Comparison of ENCODE assay signal across 8 cellular contexts in the genomic region with DNA sequence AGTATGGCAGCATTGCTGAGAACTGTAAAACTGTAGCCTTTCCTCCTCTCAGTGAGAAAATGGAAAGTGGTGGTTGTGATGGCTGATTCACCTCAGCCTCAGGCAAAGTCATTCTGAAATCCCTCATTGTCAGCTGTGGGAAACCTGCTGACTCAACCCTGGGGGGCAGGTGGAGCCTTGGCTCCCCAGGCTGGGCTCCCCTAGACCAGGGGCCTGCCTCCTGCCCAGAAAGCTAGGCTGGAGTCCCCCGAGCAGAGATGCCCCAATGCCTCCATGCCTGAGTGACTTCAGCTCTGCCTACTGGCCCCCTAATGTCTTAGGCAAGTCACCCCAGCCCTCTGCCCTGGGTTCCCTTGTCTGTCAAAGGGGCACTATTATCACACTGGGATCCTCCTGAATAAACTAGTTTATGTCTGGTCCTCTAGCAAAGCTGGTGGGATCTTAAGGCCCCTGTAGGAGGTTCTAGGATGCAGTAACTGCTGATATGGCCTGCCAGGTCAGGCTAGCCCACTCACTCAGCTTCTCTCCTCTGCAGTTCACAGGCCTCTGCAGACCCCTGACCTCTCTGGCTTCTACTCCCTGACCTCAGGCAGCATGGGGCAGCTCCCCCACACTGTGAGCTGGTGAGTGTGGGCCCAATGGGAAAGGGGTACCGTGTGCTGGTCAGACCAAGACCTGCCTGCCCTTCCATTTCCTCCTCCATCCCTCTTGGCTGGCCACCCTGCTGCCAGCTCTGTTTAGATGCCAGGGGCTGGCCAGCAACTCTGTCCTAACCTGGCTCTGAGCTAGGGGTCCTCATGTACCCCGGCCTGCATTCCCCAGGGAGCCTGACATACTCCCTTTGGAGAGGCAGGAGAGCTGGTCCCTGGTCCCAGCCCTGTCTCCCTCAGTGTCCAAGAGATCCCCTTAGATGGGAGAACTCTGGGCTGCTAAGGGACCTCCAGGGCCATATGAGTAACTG. TPM values are rescaled to one million over a fixed set of nuclear protein-coding genes. Genes with fewer than 3 reads are reported as not detected.
DNase-seq lines count a peak whose midpoint lies in the region; ATAC-seq and TF ChIP-seq lines count a peak whose summit lies in the region.

No MANE protein-coding gene starts in this region.

- peaks cover 79% of the 10 kb centered on the region for H3K4me1 ChIP-seq in CD4-positive, alpha-beta memory T cell (ENCODE audit: insufficient read depth, low read length)
- no peaks in the 10 kb centered on the region for H3K4me1 ChIP-seq in mucosa of descending colon (ENCODE audit: low read depth)

- ATAC-seq in GM21360 (IDR thresholded peaks at IDR 0.05; ENCODE audit: unreplicated experiment) (peak; percentile 62), HG03571 (IDR thresholded peaks at IDR 0.05; ENCODE audit: unreplicated experiment) (peak; percentile 50), mucosa of descending colon (no peak)

- no peaks in the 10 kb centered on the region for H3K9me3 Mint-ChIP-seq in CD4-positive, alpha-beta memory T cell
- H3K9me3 Mint-ChIP-seq in activated T-helper 2 cell treated with anti-CD3 and anti-CD28 coated beads, Interferon-gamma antibody, Interleukin-2, Interleukin-4, amounts not matched to agents 10 μg/mL and 5 μg/mL and 100 μg/mL, durations not matched to agents 14 hours and 24 hours and 36 hours, result no peaks in the 10 kb centered on the region

- peaks cover 33 to 92% (median 69%) of the 10 kb centered on the region in 4 donors for H3K4me1 Mint-ChIP-seq in CD4-positive, alpha-beta memory T cell
- peaks cover 53% of the 10 kb centered on the region for H3K4me1 Mint-ChIP-seq in activated T-helper 2 cell treated with anti-CD3 and anti-CD28 coated beads, Interferon-gamma antibody, Interleukin-2, Interleukin-4, amounts not matched to agents 10 μg/mL and 5 μg/mL and 100 μg/mL, durations not matched to agents 14 hours and 24 hours and 36 hours (ENCODE audit: low read depth)

- DNase-seq in CD4-positive, alpha-beta memory T cell, result peak in 1 of 5 donors; percentile 60
- peak; percentile 45 for DNase-seq in activated T-helper 2 cell treated with anti-CD3 and anti-CD28 coated beads, Interferon-gamma antibody, Interleukin-2, Interleukin-4, amounts not matched to agents 10 μg/mL and 5 μg/mL and 100 μg/mL, durations not matched to agents 14 hours and 24 hours and 36 hours (ENCODE audit: low spot score)
- DNase-seq in mucosa of descending colon (peak in 2 of 3 donors; percentile 15 to 24), NCI-H345 (lab: John Stamatoyannopoulos, UW) (no peak), NCI-H2081 (lab: John Stamatoyannopoulos, UW) (no peak), pons (ENCODE audit: low spot score) (no peak)

- intact Hi-C loops in CD4-positive, alpha-beta memory T cell (cut with micrococcal nuclease), result no loop called here
- intact Hi-C loops in activated T-helper 2 cell treated with anti-CD3 and anti-CD28 coated beads, Interferon-gamma antibody, Interleukin-2, Interleukin-4, amounts not matched to agents 10 μg/mL and 5 μg/mL and 100 μg/mL, durations not matched to agents 14 hours and 24 hours and 36 hours (cut with micrococcal nuclease), result loop anchor here (1.0 to 2.0 kb wide), 2 partner anchors 26 to 38 kb away; no protein-coding TSS in a partner anchor
- intact Hi-C loops in mucosa of descending colon (cut with DNase I, micrococcal nuclease), result no loop called here

- H3K36me3 ChIP-seq in CD4-positive, alpha-beta memory T cell (ENCODE audit: insufficient read depth, low read length), result peaks cover 95% of the 10 kb centered on the region
- no peaks in the 10 kb centered on the region for H3K36me3 ChIP-seq in mucosa of descending colon (ENCODE audit: low read depth)

- POLR2A ChIA-PET in CD4-positive, alpha-beta memory T cell (lab: Charles Lee; ENCODE audit: partially characterized antibody), result interaction anchor here (1.0 to 23.7 kb wide), 5 partner anchors 23 to 105 kb away, joined by 3 to 313 read pairs (median 4); a partner anchor contains a TSS

- TF ChIP-seq CTCF in mucosa of descending colon (IDR thresholded peaks at IDR 0.05), result no peak

- peak overlapping the region; percentile 84 to 98 (median 90) for H3K27ac Mint-ChIP-seq in CD4-positive, alpha-beta memory T cell
- peak overlapping the region; percentile 38 for H3K27ac Mint-ChIP-seq in activated T-helper 2 cell treated with anti-CD3 and anti-CD28 coated beads, Interferon-gamma antibody, Interleukin-2, Interleukin-4, amounts not matched to agents 10 μg/mL and 5 μg/mL and 100 μg/mL, durations not matched to agents 14 hours and 24 hours and 36 hours

- peaks cover 61 to 89% of the 10 kb centered on the region in 2 donors for H3K36me3 Mint-ChIP-seq in CD4-positive, alpha-beta memory T cell
- H3K36me3 Mint-ChIP-seq in activated T-helper 2 cell treated with anti-CD3 and anti-CD28 coated beads, Interferon-gamma antibody, Interleukin-2, Interleukin-4, amounts not matched to agents 10 μg/mL and 5 μg/mL and 100 μg/mL, durations not matched to agents 14 hours and 24 hours and 36 hours (ENCODE audit: low read depth), result peaks cover 62% of the 10 kb centered on the region

- no peak overlapping the region for H3K4me3 ChIP-seq in CD4-positive, alpha-beta memory T cell (ENCODE audit: low read length in 2 of 2)
- no peak overlapping the region for H3K4me3 ChIP-seq in mucosa of descending colon

- H3K27me3 Mint-ChIP-seq in CD4-positive, alpha-beta memory T cell, result no peaks in the 10 kb centered on the region
- H3K27me3 Mint-ChIP-seq in activated T-helper 2 cell treated with anti-CD3 and anti-CD28 coated beads, Interferon-gamma antibody, Interleukin-2, Interleukin-4, amounts not matched to agents 10 μg/mL and 5 μg/mL and 100 μg/mL, durations not matched to agents 14 hours and 24 hours and 36 hours (ENCODE audit: low read depth), result peaks cover 10% of the 10 kb centered on the region

- H3K4me3 Mint-ChIP-seq in CD4-positive, alpha-beta memory T cell, result peak overlapping the region in 5 of 8 donors; percentile 27 to 84 (median 36)
- no peak overlapping the region for H3K4me3 Mint-ChIP-seq in activated T-helper 2 cell treated with anti-CD3 and anti-CD28 coated beads, Interferon-gamma antibody, Interleukin-2, Interleukin-4, amounts not matched to agents 10 μg/mL and 5 μg/mL and 100 μg/mL, durations not matched to agents 14 hours and 24 hours and 36 hours (ENCODE audit: low read depth)

- peak overlapping the region; percentile 97 for H3K27ac ChIP-seq in CD4-positive, alpha-beta memory T cell (ENCODE audit: low read depth, low read length)

- no peaks in the 10 kb centered on the region for H3K9me3 ChIP-seq in CD4-positive, alpha-beta memory T cell (ENCODE audit: control insufficient read depth in 1 of 2, low read length in 2 of 2)
- H3K9me3 ChIP-seq in mucosa of descending colon, result no peaks in the 10 kb centered on the region

- no peaks in the 10 kb centered on the region for H3K27me3 ChIP-seq in CD4-positive, alpha-beta memory T cell (ENCODE audit: insufficient read depth, low read length)

- CTCF ChIA-PET in CD4-positive, alpha-beta memory T cell (lab: Charles Lee; ENCODE audit: partially characterized antibody), result interaction anchor here (1.3 to 25.4 kb wide), 6 partner anchors 8 to 101 kb away, joined by 3 to 603 read pairs (median 6); no protein-coding TSS in a partner anchor

RNA-seq across cellular contexts. Expression of a gene that starts 24.2 kb away (rescaled TPM):
- total RNA-seq in CD4-positive, alpha-beta memory T cell, result 100 to 1,000 TPM; 770 to 841 TPM
- polyA plus RNA-seq in CD4-positive, alpha-beta memory T cell, result 100 to 1,000 TPM; 102 to 474 TPM
- 8.4 and 10.0 TPM in 2 replicates for total RNA-seq in activated T-helper 2 cell treated with anti-CD3 and anti-CD28 coated beads, Interferon-gamma antibody, Interleukin-2, Interleukin-4, amounts not matched to agents 10 μg/mL and 5 μg/mL and 100 μg/mL, durations not matched to agents 14 hours and 24 hours and 36 hours
- total RNA-seq in mucosa of descending colon, result 1 to 10 TPM; 1.9 to 6.8 (median 4.4) TPM

RNA-seq across cellular contexts. Expression of a gene that starts 38.1 kb away (rescaled TPM):
- 100 to 1,000 TPM; 234 to 246 TPM for total RNA-seq in CD4-positive, alpha-beta memory T cell
- polyA plus RNA-seq in CD4-positive, alpha-beta memory T cell, result 1,000 to 10,000 TPM; 1,076 to 1,639 TPM
- 254 and 257 TPM in 2 replicates for total RNA-seq in activated T-helper 2 cell treated with anti-CD3 and anti-CD28 coated beads, Interferon-gamma antibody, Interleukin-2, Interleukin-4, amounts not matched to agents 10 μg/mL and 5 μg/mL and 100 μg/mL, durations not matched to agents 14 hours and 24 hours and 36 hours
- total RNA-seq in mucosa of descending colon, result 100 to 1,000 TPM; 241 to 316 (median 281) TPM

Comparison
In these comparisons a context has a peak if more than half of its experiments do, and no peak if none do; other contexts are left out.
1. DNase-seq: peak in activated T-helper 2 cell treated with anti-CD3 and anti-CD28 coated beads, Interferon-gamma antibody, Interleukin-2, Interleukin-4, amounts not matched to agents 10 μg/mL and 5 μg/mL and 100 μg/mL, durations not matched to agents 14 hours and 24 hours and 36 hours (single experiment) and mucosa of descending colon (2 of 3); none in NCI-H345 (single experiment), NCI-H2081 (0 of 2) and pons (single experiment).
2. RNA of a gene that starts 24.2 kb away (total RNA-seq): 770 to 841 TPM in CD4-positive, alpha-beta memory T cell; 8.4 to 10.0 TPM in activated T-helper 2 cell treated with anti-CD3 and anti-CD28 coated beads, Interferon-gamma antibody, Interleukin-2, Interleukin-4, amounts not matched to agents 10 μg/mL and 5 μg/mL and 100 μg/mL, durations not matched to agents 14 hours and 24 hours and 36 hours and 1.9 to 6.8 TPM in mucosa of descending colon; every median in the first group is over 10 times any median in the second.